Comparison of ENCODE assay signal across 8 cellular contexts in genomic region chr13:71879129-71879535, GRCh38. TPM values are rescaled to one million over a fixed set of nuclear protein-coding genes. Genes with fewer than 3 reads are reported as not detected.
DNase-seq lines count a peak whose midpoint lies in the region; TF ChIP-seq lines count a peak whose summit lies in the region.

No MANE protein-coding gene starts in this region.

- peaks cover 9% of the 10 kb centered on the region for H3K27me3 Mint-ChIP-seq in activated naive CD4-positive, alpha-beta T cell treated with anti-CD3 and anti-CD28 coated beads for 36 hours (ENCODE audit: low read depth)

- H2AFZ ChIP-seq in SK-N-SH (ENCODE audit: low read depth), result peak overlapping the region; percentile 24; the same call in 1 of the 2 replicates

- intact Hi-C loops in activated naive CD4-positive, alpha-beta T cell treated with anti-CD3 and anti-CD28 coated beads for 36 hours (cut with micrococcal nuclease), result loop anchor here (1.0 to 2.0 kb wide), 4 partner anchors 559 to 919 kb away; no protein-coding TSS in a partner anchor

- CTCF ChIA-PET in activated naive CD4-positive, alpha-beta T cell treated with anti-CD3 and anti-CD28 coated beads for 36 hours (lab: Charles Lee), result interaction anchor here (0.7 to 1.7 kb wide), 6 partner anchors 10 to 559 kb away, joined by 3 to 8 read pairs (median 3); partner anchors contain the start of gene DACH1
- CTCF ChIA-PET in HEK293T (lab: Yijun Ruan, JAX), result interaction anchor here (0.6 to 2.2 kb wide), 17 partner anchors 10 to 920 kb away, joined by 3 to 10 read pairs (median 4); partner anchors contain the start of gene DACH1
- CTCF ChIA-PET in SK-N-SH (lab: Yijun Ruan, JAX), result interaction anchor here (0.6 to 2.8 kb wide), 53 partner anchors 9 to 1495 kb away, joined by 3 to 29 read pairs (median 3); partner anchors contain the start of gene DACH1

- peaks cover 7% of the 10 kb centered on the region for H3F3A ChIP-seq in SK-N-SH (replicated peaks; ENCODE audit: insufficient read depth)

- H3K4me1 ChIP-seq in SK-N-SH (ENCODE audit: control insufficient read depth in 1 of 2, insufficient read depth in 2 of 2, low read depth in 1 of 2, low read length in 1 of 2) (peaks cover 0 to 2% of the 10 kb centered on the region in 2 experiments; a peak in 1 of 4 replicates), skeletal muscle tissue (ENCODE audit: control insufficient read depth in 3 of 3, insufficient read depth in 3 of 3, low read length in 3 of 3) (no peaks in the 10 kb centered on the region)

- H3K27ac ChIP-seq in SK-N-SH (ENCODE audit: low read depth in 2 of 2, low read length in 1 of 2) (peak overlapping the region in 1 of 2 experiments; percentile 56; a peak in 2 of 4 replicates), skeletal muscle tissue (ENCODE audit: low read depth, low read length) (no peak overlapping the region)

- DNase-seq in activated naive CD4-positive, alpha-beta T cell treated with anti-CD3 and anti-CD28 coated beads for 36 hours, result peak; percentile 8
- no peak for DNase-seq in activated naive CD4-positive, alpha-beta T cell treated with Interleukin-2 at 50 U/mL for 16 hours
- DNase-seq in HEK293T (ENCODE audit: extremely low spot score) (peak; percentile 69), LoVo (ENCODE audit: low spot score) (peak; percentile 32), SK-N-SH (peak; percentile 33), foreskin melanocyte (peak; percentile 35)
- DNase-seq in stimulated activated CD4-positive, alpha-beta T cell treated with anti-CD3 and anti-CD28 coated beads, Interleukin-15, amount 100 ng/mL, for 24 hours, result no peak

- no peaks in the 10 kb centered on the region for H3K79me2 ChIP-seq in SK-N-SH (ENCODE audit: insufficient read depth)

- POLR2A ChIA-PET in HEK293T (lab: Yijun Ruan, JAX) (interaction anchor here (1.2 to 3.9 kb wide), 2 partner anchors 12 to 14 kb away, joined by 6 to 21 read pairs; partner anchors contain the start of gene DACH1), SK-N-SH (lab: Yijun Ruan, JAX) (no interaction called here)

- no peaks in the 10 kb centered on the region for H4K20me1 ChIP-seq in SK-N-SH (ENCODE audit: insufficient read depth)

- H3K27me3 ChIP-seq in SK-N-SH (ENCODE audit: insufficient read depth), result no peaks in the 10 kb centered on the region
- H3K27me3 ChIP-seq in skeletal muscle tissue (ENCODE audit: control insufficient read depth in 3 of 3, insufficient read depth in 3 of 3, low read length in 3 of 3), result no peaks in the 10 kb centered on the region

- no peaks in the 10 kb centered on the region for H3K36me3 Mint-ChIP-seq in activated naive CD4-positive, alpha-beta T cell treated with anti-CD3 and anti-CD28 coated beads for 36 hours (ENCODE audit: low read depth)

- no peak overlapping the region for H3K4me3 Mint-ChIP-seq in activated naive CD4-positive, alpha-beta T cell treated with anti-CD3 and anti-CD28 coated beads for 36 hours

- peaks cover 2% of the 10 kb centered on the region for H3K4me1 Mint-ChIP-seq in activated naive CD4-positive, alpha-beta T cell treated with anti-CD3 and anti-CD28 coated beads for 36 hours (ENCODE audit: low read depth)

- H3K4me2 ChIP-seq in SK-N-SH, result no peak overlapping the region

- TF ChIP-seq EP300 in SK-N-SH (IDR thresholded peaks at IDR 0.05; ENCODE audit: borderline replicate concordance in 1 of 2, low read depth in 1 of 2, low read length in 1 of 2), result no peak

- peak; percentile 71 for TF ChIP-seq CTCF in SK-N-SH (IDR thresholded peaks at IDR 0.05)

- no peaks in the 10 kb centered on the region for H3K36me3 ChIP-seq in SK-N-SH (replicated peaks in 1 of 2; ENCODE audit: control insufficient read depth in 1 of 2, insufficient read depth in 2 of 2, low read length in 1 of 2)
- no peaks in the 10 kb centered on the region for H3K36me3 ChIP-seq in skeletal muscle tissue (ENCODE audit: control insufficient read depth in 3 of 3, insufficient read depth in 3 of 3, low read length in 3 of 3)

- WGBS in SK-N-SH (ENCODE audit: low lambda C conversion rate), result 24% methylated on average over 3 of the region's 3 CpGs

- no peak overlapping the region for H3K27ac Mint-ChIP-seq in activated naive CD4-positive, alpha-beta T cell treated with anti-CD3 and anti-CD28 coated beads for 36 hours

- TF ChIP-seq RAD21 in SK-N-SH (IDR thresholded peaks at IDR 0.05; ENCODE audit: low read length), result peak; percentile 86

- H3K9ac ChIP-seq in SK-N-SH, result no peak overlapping the region
- peak overlapping the region in 1 of 3 donors; percentile 26 for H3K9ac ChIP-seq in skeletal muscle tissue (ENCODE audit: low read depth in 1 of 3, low read length in 3 of 3)

- no peaks in the 10 kb centered on the region for H3K9me2 ChIP-seq in SK-N-SH

- H3K9me3 ChIP-seq in SK-N-SH, result no peaks in the 10 kb centered on the region
- no peaks in the 10 kb centered on the region for H3K9me3 ChIP-seq in skeletal muscle tissue (ENCODE audit: control insufficient read depth in 3 of 3, low read length in 3 of 3)

- H3K4me3 ChIP-seq in SK-N-SH (ENCODE audit: low read depth in 2 of 2, low read length in 1 of 2) (no peak overlapping the region; a peak in 1 of 4 replicates), skeletal muscle tissue (ENCODE audit: low read length in 3 of 3) (peak overlapping the region in 2 of 3 donors; percentile 36 to 44)

- H3K9me3 Mint-ChIP-seq in activated naive CD4-positive, alpha-beta T cell treated with anti-CD3 and anti-CD28 coated beads for 36 hours, result no peaks in the 10 kb centered on the region

TF ChIP-seq in HEK293T, 16 proteins besides CTCF, POLR2A, EP300 and RAD21:
- TF ChIP-seq ELF4 (IDR thresholded peaks at IDR 0.05) (no peak), SP1 (IDR thresholded peaks at IDR 0.05) (no peak), FOXK2 (IDR thresholded peaks at IDR 0.05) (no peak), ZNF384 (IDR thresholded peaks at IDR 0.05) (no peak), FOXM1 (IDR thresholded peaks at IDR 0.05; ENCODE audit: borderline replicate concordance) (no peak)

TF ChIP-seq in SK-N-SH, 30 proteins besides CTCF, POLR2A, EP300 and RAD21:
- TF ChIP-seq GABPA (IDR thresholded peaks at IDR 0.05; ENCODE audit: low read depth) (no peak), SMC3 (IDR thresholded peaks at IDR 0.05; ENCODE audit: low read depth, low read length) (peak; percentile 74)

RNA-seq across cellular contexts. Expression of gene DACH1, which starts 12.1 kb away (rescaled TPM):
- total RNA-seq in activated naive CD4-positive, alpha-beta T cell treated with anti-CD3 and anti-CD28 coated beads for 36 hours, result not detected
- 0.15 and 0.21 TPM in 2 replicates for polyA plus RNA-seq in SK-N-SH (2012; rRNA removed)
- 0.28 and 0.37 TPM in 2 replicates for polyA plus RNA-seq in SK-N-SH (2012; cell fraction: cytosol; rRNA removed)
- 0.25 and 0.26 TPM in 2 replicates for polyA plus RNA-seq in SK-N-SH (2012; cell fraction: nucleus; rRNA removed)
- total RNA-seq in skeletal muscle tissue, result 6.8 TPM

Comparison
In these comparisons a context has a peak if more than half of its experiments do, and no peak if none do; other contexts are left out.
1. DNase-seq: peak in activated naive CD4-positive, alpha-beta T cell treated with anti-CD3 and anti-CD28 coated beads for 36 hours (single experiment), HEK293T (single experiment), LoVo (single experiment), SK-N-SH (single experiment) and foreskin melanocyte (single experiment); none in activated naive CD4-positive, alpha-beta T cell treated with Interleukin-2 at 50 U/mL for 16 hours (single experiment) and stimulated activated CD4-positive, alpha-beta T cell treated with anti-CD3 and anti-CD28 coated beads, Interleukin-15, amount 100 ng/mL, for 24 hours (single experiment).
2. H3K4me3 ChIP-seq: peak in skeletal muscle tissue (2 of 3); none in SK-N-SH (0 of 2).